ENCODE assay signal across 1 cellular context in the genomic region with DNA sequence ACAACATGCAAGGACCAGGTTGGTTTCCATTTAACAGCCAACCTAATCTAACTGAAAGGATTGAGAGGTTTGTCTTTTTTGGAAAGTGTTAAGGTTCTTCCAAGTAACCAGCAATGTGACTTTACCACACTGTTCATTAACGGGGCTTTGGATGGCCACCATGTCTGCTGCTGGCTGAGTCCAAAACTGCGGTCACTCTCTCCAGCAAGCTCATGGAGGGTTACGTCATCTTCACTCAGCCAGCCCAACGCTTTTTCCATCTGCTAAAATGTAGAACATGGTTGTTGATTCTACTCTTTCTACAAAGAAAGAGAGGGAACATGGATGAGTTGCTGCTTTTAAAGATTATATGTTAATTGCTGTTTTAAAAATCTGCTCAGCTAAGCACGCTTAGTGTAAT.
TF ChIP-seq lines count a peak whose summit lies in the region.

No MANE protein-coding gene starts in this region.

TF ChIP-seq in K562, 482 proteins besides CTCF, POLR2A, EP300 and RAD21 (continued from another document):
- no peak for TF ChIP-seq ETV6 (IDR thresholded peaks at IDR 0.05; ENCODE audit: borderline replicate concordance in 1 of 2, low read depth in 2 of 2, low read length in 1 of 2)
- TF ChIP-seq ETV6 (CRISPR knock-in tag; IDR thresholded peaks at IDR 0.05; ENCODE audit: borderline replicate concordance), result no peak
- 0 out of 2 replicates have a peak, but pooled peaks have one; percentile 30 for TF ChIP-seq ZNF175 (CRISPR knock-in tag; IDR thresholded peaks at IDR 0.05; ENCODE audit: low read depth)
- TF ChIP-seq CEBPG (CRISPR knock-in tag; IDR thresholded peaks at IDR 0.05), result no peak
- TF ChIP-seq CEBPG (tag; conservative IDR thresholded peaks at IDR 0.05 in 1 of 2, IDR thresholded peaks at IDR 0.05 in 1 of 2), result peak; percentile 60 to 76
- TF ChIP-seq JUND (IDR thresholded peaks at IDR 0.05; ENCODE audit: borderline replicate concordance, low read depth, low read length), result peak; percentile 35; the same call in 1 of the 2 replicates
- peak; percentile 56; the same call in 2 of the 3 replicates for TF ChIP-seq JUND (tag; IDR thresholded peaks at IDR 0.05; ENCODE audit: borderline replicate concordance, low read depth, low read length)
- TF ChIP-seq CHD1 (IDR thresholded peaks at IDR 0.05; ENCODE audit: low read length), result no peak
- TF ChIP-seq KDM1A (IDR thresholded peaks at IDR 0.05), result no peak
- no peak for TF ChIP-seq KHSRP (IDR thresholded peaks at IDR 0.05)
- TF ChIP-seq, protein P1, sequence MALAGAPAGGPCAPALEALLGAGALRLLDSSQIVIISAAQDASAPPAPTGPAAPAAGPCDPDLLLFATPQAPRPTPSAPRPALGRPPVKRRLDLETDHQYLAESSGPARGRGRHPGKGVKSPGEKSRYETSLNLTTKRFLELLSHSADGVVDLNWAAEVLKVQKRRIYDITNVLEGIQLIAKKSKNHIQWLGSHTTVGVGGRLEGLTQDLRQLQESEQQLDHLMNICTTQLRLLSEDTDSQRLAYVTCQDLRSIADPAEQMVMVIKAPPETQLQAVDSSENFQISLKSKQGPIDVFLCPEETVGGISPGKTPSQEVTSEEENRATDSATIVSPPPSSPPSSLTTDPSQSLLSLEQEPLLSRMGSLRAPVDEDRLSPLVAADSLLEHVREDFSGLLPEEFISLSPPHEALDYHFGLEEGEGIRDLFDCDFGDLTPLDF (CRISPR knock-in tag; IDR thresholded peaks at IDR 0.05), result no peak
- no peak for TF ChIP-seq ZBTB17 (CRISPR knock-in tag; IDR thresholded peaks at IDR 0.05)
- no peak for TF ChIP-seq HIVEP1 (CRISPR knock-in tag; IDR thresholded peaks at IDR 0.05)
- TF ChIP-seq ATF7 (IDR thresholded peaks at IDR 0.05), result peak; percentile 82
